Comparison of ENCODE assay signal across 1 cellular context in the genomic region with DNA sequence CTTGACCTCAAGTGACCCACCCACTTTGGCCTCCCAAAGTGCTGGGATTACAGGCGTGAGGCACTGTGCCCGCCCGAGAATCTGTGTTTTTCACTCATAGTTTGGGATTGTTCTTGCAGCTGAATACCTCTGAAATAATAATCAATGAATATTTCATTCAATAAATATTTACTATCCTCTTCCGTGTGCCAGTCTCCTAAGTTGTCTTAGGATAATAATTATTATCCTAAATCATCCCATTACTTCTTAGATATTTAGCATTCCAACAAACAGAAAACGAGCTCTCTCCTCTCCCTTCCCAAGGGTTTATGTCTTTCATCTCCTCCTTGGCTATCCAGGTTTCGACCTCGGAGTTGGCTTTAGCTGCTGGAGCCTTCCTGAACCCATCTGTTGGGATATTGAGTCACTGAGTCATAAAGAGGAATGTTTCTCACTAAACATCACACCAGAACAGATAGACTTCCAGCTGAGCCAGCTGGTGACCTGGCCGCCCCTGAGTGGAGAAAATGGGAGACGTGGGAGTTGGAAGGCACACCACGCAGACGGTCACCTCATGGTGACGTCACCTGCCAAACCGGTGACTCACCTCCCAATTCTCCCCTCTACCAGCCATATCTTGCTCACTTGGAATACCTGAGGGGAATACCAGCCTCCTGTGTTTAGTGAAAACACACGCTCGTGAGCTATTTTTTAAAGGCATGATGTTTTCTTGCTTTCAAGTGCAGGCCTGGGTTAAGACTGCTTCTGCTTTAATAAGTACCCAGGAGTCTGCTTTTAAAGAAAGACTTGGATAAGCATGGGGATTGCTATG.
TF ChIP-seq lines count a peak whose summit lies in the region.

No MANE protein-coding gene starts in this region.

TF ChIP-seq in SK-N-SH treated with all-trans-retinoic acid at 6 μM for 48 hours, 23 proteins besides CTCF, POLR2A, EP300 and RAD21 (continued from another document):
- TF ChIP-seq, protein P1, sequence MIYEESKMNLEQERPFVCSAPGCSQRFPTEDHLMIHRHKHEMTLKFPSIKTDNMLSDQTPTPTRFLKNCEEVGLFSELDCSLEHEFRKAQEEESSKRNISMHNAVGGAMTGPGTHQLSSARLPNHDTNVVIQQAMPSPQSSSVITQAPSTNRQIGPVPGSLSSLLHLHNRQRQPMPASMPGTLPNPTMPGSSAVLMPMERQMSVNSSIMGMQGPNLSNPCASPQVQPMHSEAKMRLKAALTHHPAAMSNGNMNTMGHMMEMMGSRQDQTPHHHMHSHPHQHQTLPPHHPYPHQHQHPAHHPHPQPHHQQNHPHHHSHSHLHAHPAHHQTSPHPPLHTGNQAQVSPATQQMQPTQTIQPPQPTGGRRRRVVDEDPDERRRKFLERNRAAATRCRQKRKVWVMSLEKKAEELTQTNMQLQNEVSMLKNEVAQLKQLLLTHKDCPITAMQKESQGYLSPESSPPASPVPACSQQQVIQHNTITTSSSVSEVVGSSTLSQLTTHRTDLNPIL (CRISPR knock-in tag; IDR thresholded peaks at IDR 0.05; ENCODE audit: low read depth) = peak; percentile 44; the same call in 1 of the 2 replicates
- no peak for TF ChIP-seq ZFP30 (CRISPR knock-in tag; IDR thresholded peaks at IDR 0.05)
